In the genomic region with DNA sequence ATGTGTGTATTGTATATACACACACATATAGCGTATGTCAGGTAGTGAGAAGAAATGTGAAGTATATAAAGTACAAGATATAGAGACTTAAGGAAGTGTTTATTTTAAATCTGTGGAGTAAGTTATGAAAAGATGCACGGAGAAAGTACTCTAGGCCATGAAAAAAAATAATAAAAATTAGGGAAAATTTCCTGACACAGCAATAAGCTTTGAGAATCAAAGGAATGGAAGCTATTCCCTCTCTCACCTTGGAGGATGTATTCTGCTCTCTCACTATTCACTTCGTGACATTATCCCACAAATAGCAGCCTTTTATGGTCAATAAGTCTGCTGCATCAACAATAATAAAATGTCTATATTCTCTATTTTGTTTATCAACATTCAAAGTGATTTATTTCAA, we compare ENCODE assay signal across 25 cellular contexts.
"Had no signal": no experiment of that assay in that cellular context is flagged by ENCODE, and none has a peak within 500 bp of the region (broad histone marks: within the 10 kb centered on the region; RNA-seq: fewer than 3 reads in every experiment).

No MANE protein-coding gene starts in this region.

- H3K4me1 ChIP-seq: neural progenitor cell, parathyroid adenoma, psoas muscle, stomach, thyroid gland, tibial nerve, upper lobe of left lung, vagina had no signal

- H3K27me3 ChIP-seq: neural progenitor cell, ovary, stomach, thyroid gland, tibial nerve, upper lobe of left lung, vagina had no signal

- H3K9me3 ChIP-seq: ovary, psoas muscle, stomach, thoracic aorta, thyroid gland, tibial nerve, upper lobe of left lung, vagina had no signal

- ATAC-seq: natural killer cell; psoas muscle; right cardiac atrium; sciatic nerve; stimulated activated effector memory CD8-positive, alpha-beta T cell treated with anti-CD3 and anti-CD28 coated beads, Interleukin-12 subunit alpha, Interleukin-12 subunit beta, amount 100 ng/mL, for 72 hours; stimulated activated naive B cell treated with anti-CD40 and anti-IgM and Interleukin-4, amounts not matched to agents 10 μg/mL and 1 μg/mL and 100 μg/mL, for 72 hours had no signal

- DNase-seq: natural killer cell; occipital lobe; ovary; posterior cingulate gyrus; psoas muscle; right cardiac atrium; small intestine; stimulated activated CD4-positive, alpha-beta T cell treated with anti-CD3 and anti-CD28 coated beads, Interleukin-15, amount 100 ng/mL, for 24 hours; stimulated activated CD4-positive, alpha-beta T cell treated with anti-CD3 and anti-CD28 coated beads, Interleukin-2, amount 100 ng/mL, for 24 hours; stimulated activated CD4-positive, alpha-beta T cell treated with anti-CD3 and anti-CD28 coated beads, Interleukin-2, amount 100 ng/mL, for 48 hours; stimulated activated CD4-positive, alpha-beta T cell treated with anti-CD3 and anti-CD28 coated beads, Interleukin-4, amount 100 ng/mL, for 24 hours; stimulated activated naive B cell treated with anti-CD40 and anti-IgM and Interleukin-4, amounts not matched to agents 10 μg/mL and 1 μg/mL and 100 μg/mL, for 72 hours; stimulated activated naive CD4-positive, alpha-beta T cell treated with Interleukin-2 at 50 U/mL for 16 hours; stomach; thyroid gland; trophoblast cell; upper lobe of left lung had no signal

- FAIRE-seq: small intestine, urothelium cell line had no signal

- H3K27ac ChIP-seq: neural progenitor cell, ovary, parathyroid adenoma, psoas muscle, stomach, thoracic aorta, thyroid gland, tibial nerve, upper lobe of left lung, vagina had no signal

- H2AFZ ChIP-seq: neural progenitor cell, parathyroid adenoma had no signal

- H3K79me2 ChIP-seq: parathyroid adenoma had no signal

- H3K36me3 ChIP-seq: neural progenitor cell, ovary, stomach, thoracic aorta, thyroid gland, tibial nerve, upper lobe of left lung, vagina had no signal

- H3K4me2 ChIP-seq: neural progenitor cell had no signal

- H3K4me3 ChIP-seq: neural progenitor cell, ovary, psoas muscle, stomach, thoracic aorta, thyroid gland, tibial nerve, upper lobe of left lung, vagina had no signal

- H3K9ac ChIP-seq: neural progenitor cell, parathyroid adenoma had no signal
